In genomic region chr15:63050737-63051700, GRCh38 we compare ENCODE assay signal across 9 cellular contexts. TPM values are rescaled to one million over a fixed set of nuclear protein-coding genes. Genes with fewer than 3 reads are reported as not detected.
A peak's percentile ranks its signal among the peaks of the same experiment; 100 is the strongest.
DNase-seq lines count a peak whose midpoint lies in the region; TF ChIP-seq lines count a peak whose summit lies in the region.
"Had no signal": no experiment of that assay in that cellular context is flagged by ENCODE, and none has a peak within 500 bp of the region (broad histone marks: within the 10 kb centered on the region; RNA-seq: fewer than 3 reads in every experiment).

No MANE protein-coding gene starts in this region.

- 11% methylated on average over 4 of the region's 5 CpGs for WGBS in mesenchymal stem cell

- in situ Hi-C loops in astrocyte of the spinal cord (cut with HindIII; ENCODE audit: low sequenced_read_pairs) = no loop called here

- H3K4me1 ChIP-seq in mesenchymal stem cell (ENCODE audit: control insufficient read depth, insufficient read depth, low read depth, low read length) = peaks cover 15% of the 10 kb centered on the region

- no peak overlapping the region for H2BK5ac ChIP-seq in mesenchymal stem cell (ENCODE audit: low read depth, low read length, poor library complexity, severe bottlenecking)

- no peak overlapping the region for H2BK15ac ChIP-seq in mesenchymal stem cell (ENCODE audit: low read depth, poor library complexity, severe bottlenecking)

- H2AK5ac ChIP-seq in mesenchymal stem cell (ENCODE audit: low read length, severe bottlenecking) = no peak overlapping the region

- no peak for TF ChIP-seq CTCF in astrocyte of the spinal cord (IDR thresholded peaks at IDR 0.05; ENCODE audit: low read depth, low read length)

- H4K91ac ChIP-seq in mesenchymal stem cell (ENCODE audit: low read length) = no peak overlapping the region

- H2BK120ac ChIP-seq in mesenchymal stem cell (ENCODE audit: low read depth, low read length) = no peak overlapping the region

- H3K4me2 ChIP-seq in mesenchymal stem cell (ENCODE audit: low read length, poor library complexity, severe bottlenecking) = peak overlapping the region; percentile 0

- no peaks in the 10 kb centered on the region for H3K79me1 ChIP-seq in mesenchymal stem cell (replicated peaks; ENCODE audit: low read length, poor library complexity, severe bottlenecking)

- H3K9me3 ChIP-seq in mesenchymal stem cell (ENCODE audit: control insufficient read depth, low read length) = no peaks in the 10 kb centered on the region
- H3K9me3 ChIP-seq: ovary had no signal

- H2BK12ac ChIP-seq in mesenchymal stem cell (ENCODE audit: low read length in 2 of 2) = no peak overlapping the region

- no peak overlapping the region for H3K14ac ChIP-seq in mesenchymal stem cell (ENCODE audit: low read length in 2 of 2)

- peak overlapping the region in 1 of 2 experiments; percentile 37 for H3K4ac ChIP-seq in mesenchymal stem cell (ENCODE audit: low read depth in 1 of 2, low read length in 2 of 2)

- H3K36me3 ChIP-seq in mesenchymal stem cell (ENCODE audit: control insufficient read depth in 1 of 2, insufficient read depth in 2 of 2, low read depth in 1 of 2, low read length in 2 of 2) = peaks cover 0 to 31% of the 10 kb centered on the region in 2 experiments
- H3K36me3 ChIP-seq: ovary had no signal

- peak overlapping the region; percentile 93 for H3K9ac ChIP-seq in mesenchymal stem cell (ENCODE audit: low read length)

- H3K23ac ChIP-seq in mesenchymal stem cell (ENCODE audit: low read length in 2 of 2) = no peak overlapping the region

- H3K27me3 ChIP-seq in mesenchymal stem cell (ENCODE audit: control insufficient read depth in 1 of 2, insufficient read depth in 1 of 2, low read length in 2 of 2) = no peaks in the 10 kb centered on the region
- H3K27me3 ChIP-seq: ovary had no signal

- H3K4me3 ChIP-seq in astrocyte of the spinal cord (ENCODE audit: low read depth, low read length) (no peak overlapping the region), mesenchymal stem cell (ENCODE audit: insufficient read depth in 1 of 2, low read depth in 1 of 2, low read length in 2 of 2) (peak overlapping the region in 1 of 2 experiments; percentile 93)

- peak overlapping the region; percentile 95 for H3K27ac ChIP-seq in mesenchymal stem cell (ENCODE audit: low read length, poor library complexity, severe bottlenecking)

- H3K18ac ChIP-seq in mesenchymal stem cell (ENCODE audit: low read depth in 1 of 2, low read length in 2 of 2) = no peak overlapping the region

- H4K8ac ChIP-seq in mesenchymal stem cell (ENCODE audit: low read length) = no peak overlapping the region

- DNase-seq in AG08395 (ENCODE audit: low spot score) (peak; percentile 48), M059J (ENCODE audit: low read depth) (peak; percentile 79), astrocyte of the spinal cord (ENCODE audit: low read depth, low spot score) (peak; percentile 83), mesenchymal stem cell (peak; percentile 89), NCI-H345 treated with DMSO at 0.1 percent for 48 hours (lab: John Stamatoyannopoulos, UW; ENCODE audit: unreplicated experiment) (no peak), activated gamma-delta T cell (lab: John Stamatoyannopoulos, UW) (no peak), UCSD-AML1 (lab: John Stamatoyannopoulos, UW; ENCODE audit: unreplicated experiment) (no peak), NOMO-1 treated with DMSO at 0.1 percent for 48 hours (lab: John Stamatoyannopoulos, UW; ENCODE audit: unreplicated experiment) (no peak)
- DNase-seq: ovary had no signal

- no peak overlapping the region for H2AFZ ChIP-seq in mesenchymal stem cell (ENCODE audit: low read depth, low read length)

RNA-seq across cellular contexts. Expression of gene TPM1, which starts 8.5 kb away (rescaled TPM):
- total RNA-seq in M059J (2014; rRNA removed; shearing (Covaris generic)) = 1,051 and 1,337 TPM in 2 replicates
- 825 TPM for polyA plus RNA-seq in mesenchymal stem cell (2013, experiment 1 of 2)
- 826 TPM for polyA plus RNA-seq in mesenchymal stem cell (2013, experiment 2 of 2)

Comparison
In these comparisons a context has a peak if more than half of its experiments do, and no peak if none do; other contexts are left out.
1. DNase-seq: peak in AG08395 (single experiment), M059J (single experiment), astrocyte of the spinal cord (single experiment) and mesenchymal stem cell (single experiment); none in NCI-H345 treated with DMSO at 0.1 percent for 48 hours (single experiment), activated gamma-delta T cell (single experiment), UCSD-AML1 (single experiment) and NOMO-1 treated with DMSO at 0.1 percent for 48 hours (single experiment).